Comparison of ENCODE assay signal across 19 cellular contexts in genomic region chr6:52190409-52190808, GRCh38. TPM values are rescaled to one million over a fixed set of nuclear protein-coding genes. Genes with fewer than 3 reads are reported as not detected.
DNase-seq lines count a peak whose midpoint lies in the region; ATAC-seq and TF ChIP-seq lines count a peak whose summit lies in the region.
"Had no signal": no experiment of that assay in that cellular context is flagged by ENCODE, and none has a peak within 500 bp of the region (broad histone marks: within the 10 kb centered on the region; RNA-seq: fewer than 3 reads in every experiment).

No MANE protein-coding gene starts in this region.

- peaks cover 0 to 5% of the 10 kb centered on the region in 2 experiments; a peak in 1 of 5 replicates for H3K9me3 Mint-ChIP-seq in H9
- H3K9me3 Mint-ChIP-seq in stimulated activated effector memory CD8-positive, alpha-beta T cell treated with anti-CD3 and anti-CD28 coated beads, Interleukin-12 subunit alpha, Interleukin-12 subunit beta, amount 100 ng/mL, for 72 hours: no peaks in the 10 kb centered on the region
- no peaks in the 10 kb centered on the region for H3K9me3 Mint-ChIP-seq in activated CD4-positive, alpha-beta T cell treated with anti-CD3 and anti-CD28 coated beads, Interleukin-2, amount 10 ng/mL, durations not matched to agents 7 days and 5 days
- H3K9me3 Mint-ChIP-seq: T-helper 1 cell treated with Interleukin-12 subunit alpha and Interleukin-12 subunit beta and Interleukin-4 antibody, amounts not matched to agents 30 μg/mL and 1 μg/mL, for 36 hours had no signal

- H3K79me2 ChIP-seq in H9 (ENCODE audit: insufficient read depth, low read length): no peaks in the 10 kb centered on the region

- no peak overlapping the region for H4K8ac ChIP-seq in H9 (replicated peaks; ENCODE audit: insufficient read length, low read depth, low read length)

- no peak overlapping the region for H3K27ac ChIP-seq in H9 (ENCODE audit: insufficient read length, low read depth, low read length)
- H3K27ac ChIP-seq in HUES64 (ENCODE audit: low read depth, low read length): peak overlapping the region; percentile 62; the same call in 1 of the 2 replicates
- H3K27ac ChIP-seq: RWPE1 had no signal

- no peak overlapping the region for H2BK15ac ChIP-seq in H9 (ENCODE audit: low read depth, low read length)

- H3K27me3 Mint-ChIP-seq in H9 (ENCODE audit: low read depth): no peaks in the 10 kb centered on the region
- peaks cover 17% of the 10 kb centered on the region for H3K27me3 Mint-ChIP-seq in activated CD4-positive, alpha-beta T cell treated with anti-CD3 and anti-CD28 coated beads, Interleukin-2, amount 10 ng/mL, durations not matched to agents 7 days and 5 days

- H3K14ac ChIP-seq in H9 (ENCODE audit: insufficient read depth, low read length): no peak overlapping the region

- no peak for DNase-seq in H9
- DNase-seq in stimulated activated effector memory CD8-positive, alpha-beta T cell treated with anti-CD3 and anti-CD28 coated beads, Interleukin-12 subunit alpha, Interleukin-12 subunit beta, amount 100 ng/mL, for 72 hours (ENCODE audit: low spot score in 2 of 2): no peak
- no peak for DNase-seq in activated CD4-positive, alpha-beta T cell treated with anti-CD3 and anti-CD28 coated beads, Interleukin-2, amount 10 ng/mL, durations not matched to agents 7 days and 5 days
- no peak for DNase-seq in NCI-H1105 (lab: John Stamatoyannopoulos, UW)
- DNase-seq: COR-L47, KBM-7, NCI-H1048, NCI-H2081 treated with DMSO at 0.1 percent for 48 hours, NCI-H510A treated with DMSO at 0.1 percent for 48 hours, NCI-H82, PC-3 had no signal

- H4K5ac ChIP-seq in H9 (ENCODE audit: insufficient read length, low read depth, low read length): no peak overlapping the region

- H3K4me3 Mint-ChIP-seq in H9: no peak overlapping the region; a peak in 1 of 5 replicates
- H3K4me3 Mint-ChIP-seq in stimulated activated effector memory CD8-positive, alpha-beta T cell treated with anti-CD3 and anti-CD28 coated beads, Interleukin-12 subunit alpha, Interleukin-12 subunit beta, amount 100 ng/mL, for 72 hours: no peak overlapping the region
- H3K4me3 Mint-ChIP-seq in activated CD4-positive, alpha-beta T cell treated with anti-CD3 and anti-CD28 coated beads, Interleukin-2, amount 10 ng/mL, durations not matched to agents 7 days and 5 days: no peak overlapping the region
- H3K4me3 Mint-ChIP-seq: CD14-positive monocyte; T-helper 1 cell treated with Interleukin-12 subunit alpha and Interleukin-12 subunit beta and Interleukin-4 antibody, amounts not matched to agents 30 μg/mL and 1 μg/mL, for 36 hours had no signal

- H2BK5ac ChIP-seq in H9 (ENCODE audit: insufficient read length, low read length): no peak overlapping the region

- POLR2A ChIA-PET in activated CD4-positive, alpha-beta T cell treated with anti-CD3 and anti-CD28 coated beads, Interleukin-2, amount 10 ng/mL, durations not matched to agents 7 days and 5 days (lab: Charles Lee): no interaction called here

- no peaks in the 10 kb centered on the region for H3K23me2 ChIP-seq in H9 (ENCODE audit: insufficient read length, low read depth, low read length, poor library complexity, severe bottlenecking)

- H2BK20ac ChIP-seq in H9 (ENCODE audit: low read depth, low read length, poor library complexity, severe bottlenecking): no peak overlapping the region

- H3K9me3 ChIP-seq in H9 (ENCODE audit: control insufficient read depth, low read depth, low read length) (no peaks in the 10 kb centered on the region), HUES64 (ENCODE audit: insufficient read depth, low read depth, low read length) (no peaks in the 10 kb centered on the region)

- H3K36me3 ChIP-seq in HUES64 (ENCODE audit: insufficient read depth, low read length): no peaks in the 10 kb centered on the region

- TF ChIP-seq CTCF in H9 (conservative IDR thresholded peaks at IDR 0.05): no peak

- peak; percentile 55 for ATAC-seq in GM18511 (IDR thresholded peaks at IDR 0.05; ENCODE audit: unreplicated experiment)
- peak; percentile 69 for ATAC-seq in stimulated activated effector memory CD8-positive, alpha-beta T cell treated with anti-CD3 and anti-CD28 coated beads, Interleukin-12 subunit alpha, Interleukin-12 subunit beta, amount 100 ng/mL, for 72 hours
- ATAC-seq in GM21619 (IDR thresholded peaks at IDR 0.05; ENCODE audit: unreplicated experiment): no peak
- ATAC-seq: HCT116, PC-3 had no signal

- H3K18ac ChIP-seq in H9 (ENCODE audit: insufficient read length, low read depth, low read length): no peak overlapping the region

- H3K79me1 ChIP-seq in H9 (ENCODE audit: insufficient read depth, low read depth, low read length, poor library complexity, severe bottlenecking): no peaks in the 10 kb centered on the region

- H2BK12ac ChIP-seq in H9 (ENCODE audit: insufficient read length, low read depth, low read length): peak overlapping the region; percentile 58

- no peak overlapping the region for H3K4ac ChIP-seq in H9 (ENCODE audit: low read depth, low read length)

- no peak overlapping the region for H3T11ph ChIP-seq in H9 (ENCODE audit: low read length)

- peaks cover 9 to 22% of the 10 kb centered on the region in 2 experiments for H3K4me1 Mint-ChIP-seq in H9
- H3K4me1 Mint-ChIP-seq in stimulated activated effector memory CD8-positive, alpha-beta T cell treated with anti-CD3 and anti-CD28 coated beads, Interleukin-12 subunit alpha, Interleukin-12 subunit beta, amount 100 ng/mL, for 72 hours: peaks cover 8% of the 10 kb centered on the region
- H3K4me1 Mint-ChIP-seq in activated CD4-positive, alpha-beta T cell treated with anti-CD3 and anti-CD28 coated beads, Interleukin-2, amount 10 ng/mL, durations not matched to agents 7 days and 5 days: no peaks in the 10 kb centered on the region
- H3K4me1 Mint-ChIP-seq: CD14-positive monocyte had no signal

- no peak overlapping the region for H3K4me3 ChIP-seq in HUES64 (ENCODE audit: low read length)

- H2AK5ac ChIP-seq in H9 (ENCODE audit: insufficient read length, low read length): peak overlapping the region; percentile 24

- H3K27me3 ChIP-seq in H9 (ENCODE audit: insufficient read depth, low read length) (no peaks in the 10 kb centered on the region), HUES64 (ENCODE audit: insufficient read depth, low read length) (no peaks in the 10 kb centered on the region)

- no peak overlapping the region for H3K23ac ChIP-seq in H9 (ENCODE audit: insufficient read length, low read depth, low read length)

- no peak overlapping the region for H2AFZ ChIP-seq in H9 (ENCODE audit: low read length)

- WGBS in H9 (ENCODE audit: extremely low coverage, insufficient read length, low lambda C conversion rate): no CpG with 5 or more reads among the region's 3 CpGs
- WGBS in HUES64: 92% methylated on average over 3 of the region's 3 CpGs

- peak overlapping the region in 2 of 3 experiments; percentile 89 to 92; a peak in 5 of 7 replicates for H3K27ac Mint-ChIP-seq in H9
- peak overlapping the region; percentile 35 for H3K27ac Mint-ChIP-seq in stimulated activated effector memory CD8-positive, alpha-beta T cell treated with anti-CD3 and anti-CD28 coated beads, Interleukin-12 subunit alpha, Interleukin-12 subunit beta, amount 100 ng/mL, for 72 hours
- no peak overlapping the region for H3K27ac Mint-ChIP-seq in activated CD4-positive, alpha-beta T cell treated with anti-CD3 and anti-CD28 coated beads, Interleukin-2, amount 10 ng/mL, durations not matched to agents 7 days and 5 days
- H3K27ac Mint-ChIP-seq: CD14-positive monocyte; T-helper 1 cell treated with Interleukin-12 subunit alpha and Interleukin-12 subunit beta and Interleukin-4 antibody, amounts not matched to agents 30 μg/mL and 1 μg/mL, for 36 hours had no signal

- H3K9ac ChIP-seq in H9 (ENCODE audit: extremely low read depth, insufficient read length, low read length): no peak overlapping the region
- H3K9ac ChIP-seq in HUES64 (ENCODE audit: low read depth, low read length): no peak overlapping the region

- no peak overlapping the region for H2BK120ac ChIP-seq in H9 (ENCODE audit: low read depth, low read length, poor library complexity, severe bottlenecking)

- H4K91ac ChIP-seq in H9 (ENCODE audit: insufficient read length, low read depth, low read length): no peak overlapping the region

- H3K4me2 ChIP-seq in H9 (ENCODE audit: insufficient read depth, insufficient read length, low read length): no peak overlapping the region

- no peak overlapping the region for H3K56ac ChIP-seq in H9 (ENCODE audit: insufficient read length, low read depth, low read length)

- peaks cover 0 to 6% (median 0%) of the 10 kb centered on the region in 3 experiments; a peak in 4 of 7 replicates for H3K36me3 Mint-ChIP-seq in H9 (ENCODE audit: insufficient read depth in 1 of 3, low read depth in 3 of 3)
- H3K36me3 Mint-ChIP-seq in stimulated activated effector memory CD8-positive, alpha-beta T cell treated with anti-CD3 and anti-CD28 coated beads, Interleukin-12 subunit alpha, Interleukin-12 subunit beta, amount 100 ng/mL, for 72 hours: no peaks in the 10 kb centered on the region
- no peaks in the 10 kb centered on the region for H3K36me3 Mint-ChIP-seq in activated CD4-positive, alpha-beta T cell treated with anti-CD3 and anti-CD28 coated beads, Interleukin-2, amount 10 ng/mL, durations not matched to agents 7 days and 5 days (ENCODE audit: low read depth)
- H3K36me3 Mint-ChIP-seq: CD14-positive monocyte had no signal

- no peaks in the 10 kb centered on the region for H4K20me1 ChIP-seq in H9 (ENCODE audit: control insufficient read depth, insufficient read depth, insufficient read length)

- no peaks in the 10 kb centered on the region for H3K4me1 ChIP-seq in H9 (ENCODE audit: insufficient read depth, low read length)
- peaks cover 4% of the 10 kb centered on the region; the same call in 1 of the 2 replicates for H3K4me1 ChIP-seq in HUES64 (ENCODE audit: insufficient read depth, low read length)

- CTCF ChIA-PET in activated CD4-positive, alpha-beta T cell treated with anti-CD3 and anti-CD28 coated beads, Interleukin-2, amount 10 ng/mL, durations not matched to agents 7 days and 5 days (lab: Charles Lee): no interaction called here

RNA-seq across cellular contexts. Expression of gene IL17A, which starts 4.2 kb away (rescaled TPM):
- not detected in 2 replicates for total RNA-seq in H9 (2021)
- not detected for polyA plus RNA-seq in HUES64 (2013, experiment 1 of 2)
- not detected for polyA plus RNA-seq in HUES64 (2013, experiment 2 of 2)
- under 1 TPM; 0.62 to 0.82 TPM for total RNA-seq in activated CD4-positive, alpha-beta T cell treated with anti-CD3 and anti-CD28 coated beads, Interleukin-2, amount 10 ng/mL, durations not matched to agents 7 days and 5 days
- total RNA-seq: A673, PC-3 had no signal
- polyA plus RNA-seq: CD14-positive monocyte had no signal

RNA-seq across cellular contexts. Expression of gene IL17F, which starts 53.9 kb away (rescaled TPM):
- not detected in 2 replicates for total RNA-seq in H9 (2021)
- polyA plus RNA-seq in HUES64 (2013, experiment 1 of 2): not detected
- polyA plus RNA-seq in HUES64 (2013, experiment 2 of 2): not detected
- 1 to 10 TPM; 7.4 to 9.1 TPM for total RNA-seq in activated CD4-positive, alpha-beta T cell treated with anti-CD3 and anti-CD28 coated beads, Interleukin-2, amount 10 ng/mL, durations not matched to agents 7 days and 5 days
- total RNA-seq: A673, PC-3 had no signal
- polyA plus RNA-seq: CD14-positive monocyte had no signal
